ENCODE assay signal across 17 cellular contexts in genomic region chr4:6961496-6962210, GRCh38. TPM values are rescaled to one million over a fixed set of nuclear protein-coding genes. Genes with fewer than 3 reads are reported as not detected.
A peak's percentile ranks its signal among the peaks of the same experiment; 100 is the strongest.
DNase-seq lines count a peak whose midpoint lies in the region; ATAC-seq and TF ChIP-seq lines count a peak whose summit lies in the region.
"Had no signal": no experiment of that assay in that cellular context is flagged by ENCODE, and none has a peak within 500 bp of the region (broad histone marks: within the 10 kb centered on the region; RNA-seq: fewer than 3 reads in every experiment).

No MANE protein-coding gene starts in this region.

- H3K4me1 Mint-ChIP-seq in dendritic cell treated with granulocyte-macrophage colony-stimulating factor and Interleukin-4, amounts not matched to agents 40 ng/mL and 50 ng/mL, for 4 days (ENCODE audit: low read depth): peaks cover 89% of the 10 kb centered on the region
- peaks cover 44 to 82% (median 67%) of the 10 kb centered on the region in 3 donors for H3K4me1 Mint-ChIP-seq in naive B cell
- H3K4me1 Mint-ChIP-seq in CD4-positive, alpha-beta T cell (ENCODE audit: low read depth): peaks cover 58% of the 10 kb centered on the region

- H3K36me3 Mint-ChIP-seq in dendritic cell treated with granulocyte-macrophage colony-stimulating factor and Interleukin-4, amounts not matched to agents 40 ng/mL and 50 ng/mL, for 4 days (ENCODE audit: low read depth): peaks cover 54% of the 10 kb centered on the region
- H3K36me3 Mint-ChIP-seq in naive B cell: no peaks in the 10 kb centered on the region
- H3K36me3 Mint-ChIP-seq in CD4-positive, alpha-beta T cell (ENCODE audit: low read depth): no peaks in the 10 kb centered on the region

- no peak overlapping the region for H3K4me3 Mint-ChIP-seq in dendritic cell treated with granulocyte-macrophage colony-stimulating factor and Interleukin-4, amounts not matched to agents 40 ng/mL and 50 ng/mL, for 4 days
- H3K4me3 Mint-ChIP-seq in naive B cell: peak overlapping the region in 5 of 8 donors; percentile 5 to 75 (median 34)
- H3K4me3 Mint-ChIP-seq in CD4-positive, alpha-beta T cell: no peak overlapping the region
- H3K4me3 Mint-ChIP-seq: activated CD4-positive, alpha-beta T cell treated with anti-CD3 and anti-CD28 coated beads, Interleukin-2, amount 10 ng/mL, durations not matched to agents 7 days and 5 days; CD14-positive monocyte had no signal

- no peaks in the 10 kb centered on the region for H3K27me3 Mint-ChIP-seq in dendritic cell treated with granulocyte-macrophage colony-stimulating factor and Interleukin-4, amounts not matched to agents 40 ng/mL and 50 ng/mL, for 4 days
- no peaks in the 10 kb centered on the region for H3K27me3 Mint-ChIP-seq in naive B cell
- no peaks in the 10 kb centered on the region for H3K27me3 Mint-ChIP-seq in CD4-positive, alpha-beta T cell
- H3K27me3 Mint-ChIP-seq: activated CD4-positive, alpha-beta T cell treated with anti-CD3 and anti-CD28 coated beads, Interleukin-2, amount 10 ng/mL, durations not matched to agents 7 days and 5 days had no signal

- POLR2A ChIA-PET in CD4-positive, alpha-beta T cell (lab: Charles Lee): no interaction called here

- CTCF ChIA-PET in CD4-positive, alpha-beta T cell (lab: Charles Lee): no interaction called here

- H3K27me3 ChIP-seq in CD4-positive, alpha-beta T cell (ENCODE audit: control insufficient read depth, insufficient read depth, low read length): no peaks in the 10 kb centered on the region
- H3K27me3 ChIP-seq: pancreas had no signal

- no peak for TF ChIP-seq CTCF in CD4-positive, alpha-beta T cell (IDR thresholded peaks at IDR 0.05)

- no peaks in the 10 kb centered on the region for H3K9me3 Mint-ChIP-seq in dendritic cell treated with granulocyte-macrophage colony-stimulating factor and Interleukin-4, amounts not matched to agents 40 ng/mL and 50 ng/mL, for 4 days
- H3K9me3 Mint-ChIP-seq in naive B cell: no peaks in the 10 kb centered on the region
- no peaks in the 10 kb centered on the region for H3K9me3 Mint-ChIP-seq in CD4-positive, alpha-beta T cell
- H3K9me3 Mint-ChIP-seq: activated CD4-positive, alpha-beta T cell treated with anti-CD3 and anti-CD28 coated beads, Interleukin-2, amount 10 ng/mL, durations not matched to agents 7 days and 5 days; CD14-positive monocyte had no signal

- peak overlapping the region; percentile 65 for H3K27ac Mint-ChIP-seq in dendritic cell treated with granulocyte-macrophage colony-stimulating factor and Interleukin-4, amounts not matched to agents 40 ng/mL and 50 ng/mL, for 4 days
- peak overlapping the region in 2 of 6 donors; percentile 20 to 85 for H3K27ac Mint-ChIP-seq in naive B cell
- no peak overlapping the region for H3K27ac Mint-ChIP-seq in CD4-positive, alpha-beta T cell
- H3K27ac Mint-ChIP-seq: activated CD4-positive, alpha-beta T cell treated with anti-CD3 and anti-CD28 coated beads, Interleukin-2, amount 10 ng/mL, durations not matched to agents 7 days and 5 days had no signal

- intact Hi-C loops in dendritic cell treated with granulocyte-macrophage colony-stimulating factor and Interleukin-4, amounts not matched to agents 40 ng/mL and 50 ng/mL, for 4 days (cut with micrococcal nuclease): no loop called here
- intact Hi-C loops in CD4-positive, alpha-beta T cell (cut with DNase I, micrococcal nuclease): no loop called here

- H3K27ac ChIP-seq in temporal lobe (ENCODE audit: low read depth, low read length): peak overlapping the region; percentile 95
- no peak overlapping the region for H3K27ac ChIP-seq in CD4-positive, alpha-beta T cell (ENCODE audit: low read depth, low read length)
- H3K27ac ChIP-seq: pancreas, skin epidermis had no signal

- peak; percentile 52 for DNase-seq in activated CD8-positive, alpha-beta memory T cell treated with anti-CD3 and anti-CD28 coated beads for 24 hours
- no peak for DNase-seq in activated CD8-positive, alpha-beta memory T cell treated with anti-CD3 and anti-CD28 coated beads, Interleukin-2, amount 50 U/mL, for 4 hours
- DNase-seq in naive B cell: no peak
- DNase-seq in ACHN: no peak
- no peak for DNase-seq in CD4-positive, alpha-beta T cell
- DNase-seq in DMS53 treated with DMSO at 0.1 percent for 48 hours (lab: John Stamatoyannopoulos, UW; ENCODE audit: unreplicated experiment): no peak
- DNase-seq: 8988T; activated CD4-positive, alpha-beta T cell treated with anti-CD3 and anti-CD28 coated beads, Interleukin-2, amount 10 ng/mL, durations not matched to agents 7 days and 5 days; aorta; foreskin fibroblast; RPMI8226; stimulated activated CD4-positive, alpha-beta T cell treated with anti-CD3 and anti-CD28 coated beads, Interleukin-4, amount 100 ng/mL, for 1 hour had no signal

- in situ Hi-C loops in ACHN (cut with HindIII; ENCODE audit: low pct_ligation_motif_present, low pct_unique_long_range_greater_than_20kb, low sequenced_read_pairs): no loop called here

- ATAC-seq in naive B cell (ENCODE audit: low read depth in 2 of 2): no peak
- no peak for ATAC-seq in CD4-positive, alpha-beta T cell (ENCODE audit: poor library complexity)

- no peaks in the 10 kb centered on the region for H3K9me3 ChIP-seq in CD4-positive, alpha-beta T cell (ENCODE audit: control insufficient read depth, low read length)
- H3K9me3 ChIP-seq: pancreas had no signal

RNA-seq across cellular contexts. Expression of gene TBC1D14, which starts 52.0 kb away (rescaled TPM):
- 10 to 100 TPM; 27.3 to 42.4 (median 33.8) TPM for polyA plus RNA-seq in naive B cell (ENCODE audit: low read depth in 6 of 6)
- total RNA-seq in temporal lobe: 169 TPM
- 10 to 100 TPM; 31.2 to 34.1 TPM for total RNA-seq in CD4-positive, alpha-beta T cell

Comparison
In these comparisons a context has a peak if more than half of its experiments do, and no peak if none do; other contexts are left out.
1. H3K4me3 Mint-ChIP-seq: peak in naive B cell (5 of 8); none in dendritic cell treated with granulocyte-macrophage colony-stimulating factor and Interleukin-4, amounts not matched to agents 40 ng/mL and 50 ng/mL, for 4 days (single experiment) and CD4-positive, alpha-beta T cell (single experiment).